Comparison of ENCODE assay signal across 17 cellular contexts in genomic region chr5:87877495-87877894, GRCh38.
DNase-seq lines count a peak whose midpoint lies in the region; ATAC-seq and TF ChIP-seq lines count a peak whose summit lies in the region.
"Had no signal": no experiment of that assay in that cellular context is flagged by ENCODE, and none has a peak within 500 bp of the region (broad histone marks: within the 10 kb centered on the region; RNA-seq: fewer than 3 reads in every experiment).

No MANE protein-coding gene starts in this region.

- CTCF ChIA-PET in PC-9 (lab: Charles Lee), result no interaction called here

- H4K20me1 ChIP-seq in GM23338 (replicated peaks; ENCODE audit: insufficient read depth) (no peaks in the 10 kb centered on the region), Loucy (ENCODE audit: insufficient read depth, low read length, poor library complexity, severe bottlenecking) (no peaks in the 10 kb centered on the region), PC-9 (ENCODE audit: insufficient read depth) (no peaks in the 10 kb centered on the region), neural progenitor cell (ENCODE audit: low read depth) (peaks cover 6% of the 10 kb centered on the region)

- DNase-seq in GM23338 (ENCODE audit: low spot score), result peak; percentile 36
- DNase-seq in PC-9, result no peak
- DNase-seq in neural progenitor cell (ENCODE audit: low spot score), result peak; percentile 57
- no peak for DNase-seq in activated effector memory CD4-positive, alpha-beta T cell treated with anti-CD3 and anti-CD28 coated beads, Interleukin-2, amount 50 U/mL, for 16 hours
- no peak for DNase-seq in Right ventricle myocardium inferior (ENCODE audit: missing footprints)
- DNase-seq in Ammon's horn (ENCODE audit: low spot score), result no peak
- DNase-seq: ACHN; BE2C; CD8-positive, alpha-beta T cell; COR-L47; DMS153; DMS79 treated with DMSO at 0.1 percent for 48 hours; EL; GDM1 had no signal

- H3K4me1 Mint-ChIP-seq in GM23338 (peaks cover 12% of the 10 kb centered on the region), neural progenitor cell (peaks cover 22% of the 10 kb centered on the region)

- H3K9me3 Mint-ChIP-seq in GM23338, result peaks cover 1% of the 10 kb centered on the region; the same call in 1 of the 3 replicates
- peaks cover 24% of the 10 kb centered on the region for H3K9me3 Mint-ChIP-seq in neural progenitor cell

- TF ChIP-seq CTCF in GM23338 (conservative IDR thresholded peaks at IDR 0.05; ENCODE audit: low read depth in 2 of 2) (no peak), Loucy (conservative IDR thresholded peaks at IDR 0.05; ENCODE audit: low read length) (no peak), PC-9 (conservative IDR thresholded peaks at IDR 0.05) (no peak), neural progenitor cell (IDR thresholded peaks at IDR 0.05) (no peak)

- no peak overlapping the region for H3K4me2 ChIP-seq in GM23338
- peak overlapping the region; percentile 52 for H3K4me2 ChIP-seq in Loucy (ENCODE audit: low read depth, low read length, poor library complexity, severe bottlenecking)
- no peak overlapping the region for H3K4me2 ChIP-seq in PC-9
- no peak overlapping the region for H3K4me2 ChIP-seq in neural progenitor cell

- H3K9me2 ChIP-seq in GM23338 (ENCODE audit: insufficient read depth) (no peaks in the 10 kb centered on the region), Loucy (replicated peaks; ENCODE audit: low read depth, low read length) (no peaks in the 10 kb centered on the region), PC-9 (ENCODE audit: insufficient read depth) (no peaks in the 10 kb centered on the region)

- H3K27me3 ChIP-seq in GM23338 (ENCODE audit: insufficient read depth), result no peaks in the 10 kb centered on the region
- no peaks in the 10 kb centered on the region for H3K27me3 ChIP-seq in Loucy (ENCODE audit: insufficient read depth, low read length, poor library complexity, severe bottlenecking)
- H3K27me3 ChIP-seq in PC-9 (ENCODE audit: insufficient read depth, low read depth), result no peaks in the 10 kb centered on the region
- no peaks in the 10 kb centered on the region for H3K27me3 ChIP-seq in neural progenitor cell
- H3K27me3 ChIP-seq: BE2C had no signal

- H2AFZ ChIP-seq in GM23338, result no peak overlapping the region
- H2AFZ ChIP-seq in Loucy (ENCODE audit: low read length), result peak overlapping the region; percentile 38
- H2AFZ ChIP-seq in PC-9, result 0 out of 2 replicates have a peak overlapping the region, but pooled peaks have one; percentile 68
- H2AFZ ChIP-seq in neural progenitor cell (replicated peaks), result no peak overlapping the region

- no peak overlapping the region for H3K4me3 ChIP-seq in GM23338
- peak overlapping the region; percentile 11 for H3K4me3 ChIP-seq in Loucy (ENCODE audit: low read length, poor library complexity, severe bottlenecking)
- no peak overlapping the region for H3K4me3 ChIP-seq in PC-9
- no peak overlapping the region for H3K4me3 ChIP-seq in neural progenitor cell

- H3K4me3 Mint-ChIP-seq in GM23338 (no peak overlapping the region), neural progenitor cell (no peak overlapping the region)
- H3K4me3 Mint-ChIP-seq: CD8-positive, alpha-beta T cell had no signal

- peaks cover 13% of the 10 kb centered on the region for H3K4me1 ChIP-seq in GM23338 (ENCODE audit: insufficient read depth)
- peaks cover 12% of the 10 kb centered on the region for H3K4me1 ChIP-seq in Loucy (ENCODE audit: insufficient read depth, low read length, poor library complexity, severe bottlenecking)
- no peaks in the 10 kb centered on the region for H3K4me1 ChIP-seq in PC-9 (replicated peaks; ENCODE audit: insufficient read depth)
- peaks cover 49% of the 10 kb centered on the region for H3K4me1 ChIP-seq in neural progenitor cell
- H3K4me1 ChIP-seq: BE2C had no signal

- intact Hi-C loops in PC-9 (cut with micrococcal nuclease; ENCODE audit: unreplicated experiment) (no loop called here), Right ventricle myocardium inferior (cut with DNase I) (no loop called here)

- H3K27ac ChIP-seq in GM23338 (ENCODE audit: low read depth), result no peak overlapping the region
- no peak overlapping the region for H3K27ac ChIP-seq in PC-9
- no peak overlapping the region for H3K27ac ChIP-seq in neural progenitor cell
- H3K27ac ChIP-seq: C4-2B had no signal

- H3F3A ChIP-seq in GM23338 (replicated peaks; ENCODE audit: low read depth), result no peaks in the 10 kb centered on the region
- no peaks in the 10 kb centered on the region for H3F3A ChIP-seq in Loucy (ENCODE audit: low read depth)
- H3F3A ChIP-seq in PC-9 (ENCODE audit: insufficient read depth, low read depth), result no peaks in the 10 kb centered on the region
- peaks cover 17% of the 10 kb centered on the region for H3F3A ChIP-seq in neural progenitor cell (ENCODE audit: low read depth)

- H3K79me2 ChIP-seq in GM23338 (replicated peaks; ENCODE audit: insufficient read depth) (no peaks in the 10 kb centered on the region), Loucy (ENCODE audit: insufficient read depth, low read length) (no peaks in the 10 kb centered on the region), PC-9 (ENCODE audit: low read depth) (no peaks in the 10 kb centered on the region), neural progenitor cell (ENCODE audit: low read depth) (no peaks in the 10 kb centered on the region)

- H3K9ac ChIP-seq in Loucy (ENCODE audit: low read depth, low read length, poor library complexity, severe bottlenecking) (no peak overlapping the region), neural progenitor cell (no peak overlapping the region)

- POLR2A ChIA-PET in PC-9 (lab: Charles Lee; ENCODE audit: unreplicated experiment), result no interaction called here

- H3K36me3 ChIP-seq in GM23338 (ENCODE audit: insufficient read depth) (no peaks in the 10 kb centered on the region), Loucy (ENCODE audit: insufficient read depth, low read length) (no peaks in the 10 kb centered on the region), PC-9 (ENCODE audit: low read depth) (no peaks in the 10 kb centered on the region), neural progenitor cell (no peaks in the 10 kb centered on the region)
- H3K36me3 ChIP-seq: BE2C had no signal

- no peak overlapping the region for H3K27ac Mint-ChIP-seq in GM23338
- no peak overlapping the region for H3K27ac Mint-ChIP-seq in neural progenitor cell
- H3K27ac Mint-ChIP-seq: CD8-positive, alpha-beta T cell had no signal

- H3K9me3 ChIP-seq in Loucy (ENCODE audit: insufficient read depth, low read depth, low read length) (no peaks in the 10 kb centered on the region), PC-9 (ENCODE audit: insufficient read depth, low read depth) (peaks cover 3% of the 10 kb centered on the region; the same call in 1 of the 2 replicates), neural progenitor cell (ENCODE audit: low read depth) (no peaks in the 10 kb centered on the region)
- H3K9me3 ChIP-seq: BE2C had no signal

- H3K27me3 Mint-ChIP-seq in GM23338 (ENCODE audit: insufficient read depth, low read depth, poor library complexity), result no peaks in the 10 kb centered on the region
- H3K27me3 Mint-ChIP-seq in neural progenitor cell (ENCODE audit: insufficient read depth, low read depth), result peaks cover 17% of the 10 kb centered on the region

- no TSS peak for BruUV-seq in PC-9 (replicated peaks; lab: Mats Ljungman, UMichigan)

- ATAC-seq in GM23338, result no peak; the same call in none of the 3 replicates
- no peak for ATAC-seq in Right ventricle myocardium inferior
- ATAC-seq: CD8-positive, alpha-beta T cell; HepG2 had no signal

- H3K36me3 Mint-ChIP-seq in GM23338 (ENCODE audit: low read depth) (no peaks in the 10 kb centered on the region), neural progenitor cell (peaks cover 4% of the 10 kb centered on the region)
- H3K36me3 Mint-ChIP-seq: CD8-positive, alpha-beta T cell had no signal

TF ChIP-seq in GM23338, 12 proteins besides CTCF, POLR2A, EP300 and RAD21:
- TF ChIP-seq, protein P1, sequence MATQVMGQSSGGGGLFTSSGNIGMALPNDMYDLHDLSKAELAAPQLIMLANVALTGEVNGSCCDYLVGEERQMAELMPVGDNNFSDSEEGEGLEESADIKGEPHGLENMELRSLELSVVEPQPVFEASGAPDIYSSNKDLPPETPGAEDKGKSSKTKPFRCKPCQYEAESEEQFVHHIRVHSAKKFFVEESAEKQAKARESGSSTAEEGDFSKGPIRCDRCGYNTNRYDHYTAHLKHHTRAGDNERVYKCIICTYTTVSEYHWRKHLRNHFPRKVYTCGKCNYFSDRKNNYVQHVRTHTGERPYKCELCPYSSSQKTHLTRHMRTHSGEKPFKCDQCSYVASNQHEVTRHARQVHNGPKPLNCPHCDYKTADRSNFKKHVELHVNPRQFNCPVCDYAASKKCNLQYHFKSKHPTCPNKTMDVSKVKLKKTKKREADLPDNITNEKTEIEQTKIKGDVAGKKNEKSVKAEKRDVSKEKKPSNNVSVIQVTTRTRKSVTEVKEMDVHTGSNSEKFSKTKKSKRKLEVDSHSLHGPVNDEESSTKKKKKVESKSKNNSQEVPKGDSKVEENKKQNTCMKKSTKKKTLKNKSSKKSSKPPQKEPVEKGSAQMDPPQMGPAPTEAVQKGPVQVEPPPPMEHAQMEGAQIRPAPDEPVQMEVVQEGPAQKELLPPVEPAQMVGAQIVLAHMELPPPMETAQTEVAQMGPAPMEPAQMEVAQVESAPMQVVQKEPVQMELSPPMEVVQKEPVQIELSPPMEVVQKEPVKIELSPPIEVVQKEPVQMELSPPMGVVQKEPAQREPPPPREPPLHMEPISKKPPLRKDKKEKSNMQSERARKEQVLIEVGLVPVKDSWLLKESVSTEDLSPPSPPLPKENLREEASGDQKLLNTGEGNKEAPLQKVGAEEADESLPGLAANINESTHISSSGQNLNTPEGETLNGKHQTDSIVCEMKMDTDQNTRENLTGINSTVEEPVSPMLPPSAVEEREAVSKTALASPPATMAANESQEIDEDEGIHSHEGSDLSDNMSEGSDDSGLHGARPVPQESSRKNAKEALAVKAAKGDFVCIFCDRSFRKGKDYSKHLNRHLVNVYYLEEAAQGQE (IDR thresholded peaks at IDR 0.05; ENCODE audit: unreplicated experiment), result no peak
- TF ChIP-seq POLR2AphosphoS5 (IDR thresholded peaks at IDR 0.05; ENCODE audit: low read depth), result no peak
- no peak for TF ChIP-seq STAT1 (IDR thresholded peaks at IDR 0.05; ENCODE audit: unreplicated experiment)
- TF ChIP-seq EZH2 (IDR thresholded peaks at IDR 0.05; ENCODE audit: low read depth, unreplicated experiment), result no peak
- TF ChIP-seq ZNF114 (CRISPR knock-in tag; IDR thresholded peaks at IDR 0.05), result no peak
- no peak for TF ChIP-seq ETS1 (IDR thresholded peaks at IDR 0.05)
- no peak for TF ChIP-seq NANOG (IDR thresholded peaks at IDR 0.05; ENCODE audit: borderline replicate concordance)
- no peak for TF ChIP-seq ZNF331 (CRISPR knock-in tag; IDR thresholded peaks at IDR 0.05; ENCODE audit: low read depth)

Comparison
In these comparisons a context has a peak if more than half of its experiments do, and no peak if none do; other contexts are left out.
1. DNase-seq: peak in GM23338 (single experiment) and neural progenitor cell (single experiment); none in PC-9 (0 of 2), activated effector memory CD4-positive, alpha-beta T cell treated with anti-CD3 and anti-CD28 coated beads, Interleukin-2, amount 50 U/mL, for 16 hours (single experiment), Right ventricle myocardium inferior (single experiment) and Ammon's horn (single experiment).
2. H2AFZ ChIP-seq: peak in Loucy (single experiment) and PC-9 (single experiment); none in GM23338 (single experiment) and neural progenitor cell (single experiment).